ENCODE assay signal across 18 cellular contexts in genomic region chr10:25631471-25631870, GRCh38.
DNase-seq lines count a peak whose midpoint lies in the region; ATAC-seq and TF ChIP-seq lines count a peak whose summit lies in the region.
"Had no signal": no experiment of that assay in that cellular context is flagged by ENCODE, and none has a peak within 500 bp of the region (broad histone marks: within the 10 kb centered on the region; RNA-seq: fewer than 3 reads in every experiment).

No MANE protein-coding gene starts in this region.

- H3K9me3 ChIP-seq in subcutaneous abdominal adipose tissue (ENCODE audit: control insufficient read depth in 5 of 5, low read length in 5 of 5) (no peaks in the 10 kb centered on the region), left lung (no peaks in the 10 kb centered on the region)
- H3K9me3 ChIP-seq: A549, BE2C had no signal

- H3K27me3 ChIP-seq in subcutaneous abdominal adipose tissue (ENCODE audit: control insufficient read depth in 5 of 5, insufficient read depth in 4 of 5, low read length in 5 of 5) (no peaks in the 10 kb centered on the region), left lung (no peaks in the 10 kb centered on the region)
- H3K27me3 ChIP-seq: BE2C had no signal

- no peak overlapping the region for H3K9ac ChIP-seq in subcutaneous abdominal adipose tissue (ENCODE audit: low read length in 5 of 5)
- H3K9ac ChIP-seq: GM23248 had no signal

- no peak overlapping the region for H3K4me3 ChIP-seq in subcutaneous abdominal adipose tissue (ENCODE audit: low read depth in 1 of 5, low read length in 5 of 5)
- no peak overlapping the region for H3K4me3 ChIP-seq in left lung
- H3K4me3 ChIP-seq: A549, GM23248 had no signal

- intact Hi-C loops in left lung (cut with DNase I), result no loop called here

- TF ChIP-seq CTCF in left lung (IDR thresholded peaks at IDR 0.05), result no peak

- H3K36me3 ChIP-seq in subcutaneous abdominal adipose tissue (ENCODE audit: control insufficient read depth in 5 of 5, insufficient read depth in 5 of 5, low read length in 5 of 5) (no peaks in the 10 kb centered on the region), left lung (no peaks in the 10 kb centered on the region)
- H3K36me3 ChIP-seq: BE2C had no signal

- H3K27ac ChIP-seq in subcutaneous abdominal adipose tissue (ENCODE audit: low read depth, low read length) (peak overlapping the region; percentile 73), left lung (no peak overlapping the region)
- H3K27ac ChIP-seq: A549, C4-2B, GM23248 had no signal

- peak; percentile 51 for DNase-seq in NCI-H446 treated with DMSO at 0.1 percent for 48 hours (lab: John Stamatoyannopoulos, UW)
- DNase-seq in cerebellar cortex (ENCODE audit: low spot score), result peak; percentile 99
- DNase-seq in myocyte (ENCODE audit: low read depth), result peak; percentile 15
- no peak for DNase-seq in NCI-H2029 (lab: John Stamatoyannopoulos, UW)
- no peak for DNase-seq in left lung
- DNase-seq in stimulated activated CD8-positive, alpha-beta memory T cell treated with anti-CD3 and anti-CD28 coated beads, Interleukin-4, amount 100 ng/mL, for 48 hours, result no peak
- DNase-seq: BE2C; CD8-positive, alpha-beta T cell; COR-L47; DMS153; DMS79 treated with DMSO at 0.1 percent for 48 hours; GF-D8; GM23248; H9 had no signal

- no peak for ATAC-seq in HG03520 (IDR thresholded peaks at IDR 0.05; ENCODE audit: unreplicated experiment)
- no peak for ATAC-seq in left lung
- ATAC-seq: A549; CD8-positive, alpha-beta T cell had no signal

- peaks cover 0 to 45% (median 26%) of the 10 kb centered on the region in 5 donors for H3K4me1 ChIP-seq in subcutaneous abdominal adipose tissue (ENCODE audit: control insufficient read depth in 5 of 5, insufficient read depth in 5 of 5, low read length in 5 of 5)
- no peaks in the 10 kb centered on the region for H3K4me1 ChIP-seq in left lung
- H3K4me1 ChIP-seq: A549, BE2C had no signal

Comparison
In these comparisons a context has a peak if more than half of its experiments do, and no peak if none do; other contexts are left out.
1. DNase-seq: peak in NCI-H446 treated with DMSO at 0.1 percent for 48 hours (single experiment), cerebellar cortex (single experiment) and myocyte (single experiment); none in NCI-H2029 (single experiment), left lung (0 of 2) and stimulated activated CD8-positive, alpha-beta memory T cell treated with anti-CD3 and anti-CD28 coated beads, Interleukin-4, amount 100 ng/mL, for 48 hours (single experiment).